ENCODE assay signal across 1 cellular context in the genomic region with DNA sequence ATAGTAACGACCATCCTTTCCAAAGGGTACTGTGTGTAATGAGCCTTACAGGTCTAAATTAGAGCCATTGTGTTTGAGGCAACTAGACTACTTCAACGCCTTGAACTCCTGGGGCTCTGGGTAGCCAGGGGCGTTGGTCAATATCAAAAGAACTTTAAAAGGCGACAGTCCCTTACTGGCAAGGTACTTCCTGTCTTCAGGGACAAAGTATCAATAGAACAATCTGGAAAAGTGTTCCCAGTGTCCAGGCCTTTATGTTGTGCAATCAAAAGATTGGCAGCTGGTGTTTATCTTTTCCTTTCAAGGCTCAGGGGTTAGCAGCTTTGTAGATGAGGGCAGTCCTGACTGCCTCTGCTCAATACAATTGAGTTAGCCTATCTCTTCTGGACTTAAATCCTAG.
TF ChIP-seq lines count a peak whose summit lies in the region.

No MANE protein-coding gene starts in this region.

TF ChIP-seq in HepG2, 621 proteins besides CTCF, POLR2A, EP300 and RAD21 (continued from another document and continues in another):
- TF ChIP-seq, protein P1, sequence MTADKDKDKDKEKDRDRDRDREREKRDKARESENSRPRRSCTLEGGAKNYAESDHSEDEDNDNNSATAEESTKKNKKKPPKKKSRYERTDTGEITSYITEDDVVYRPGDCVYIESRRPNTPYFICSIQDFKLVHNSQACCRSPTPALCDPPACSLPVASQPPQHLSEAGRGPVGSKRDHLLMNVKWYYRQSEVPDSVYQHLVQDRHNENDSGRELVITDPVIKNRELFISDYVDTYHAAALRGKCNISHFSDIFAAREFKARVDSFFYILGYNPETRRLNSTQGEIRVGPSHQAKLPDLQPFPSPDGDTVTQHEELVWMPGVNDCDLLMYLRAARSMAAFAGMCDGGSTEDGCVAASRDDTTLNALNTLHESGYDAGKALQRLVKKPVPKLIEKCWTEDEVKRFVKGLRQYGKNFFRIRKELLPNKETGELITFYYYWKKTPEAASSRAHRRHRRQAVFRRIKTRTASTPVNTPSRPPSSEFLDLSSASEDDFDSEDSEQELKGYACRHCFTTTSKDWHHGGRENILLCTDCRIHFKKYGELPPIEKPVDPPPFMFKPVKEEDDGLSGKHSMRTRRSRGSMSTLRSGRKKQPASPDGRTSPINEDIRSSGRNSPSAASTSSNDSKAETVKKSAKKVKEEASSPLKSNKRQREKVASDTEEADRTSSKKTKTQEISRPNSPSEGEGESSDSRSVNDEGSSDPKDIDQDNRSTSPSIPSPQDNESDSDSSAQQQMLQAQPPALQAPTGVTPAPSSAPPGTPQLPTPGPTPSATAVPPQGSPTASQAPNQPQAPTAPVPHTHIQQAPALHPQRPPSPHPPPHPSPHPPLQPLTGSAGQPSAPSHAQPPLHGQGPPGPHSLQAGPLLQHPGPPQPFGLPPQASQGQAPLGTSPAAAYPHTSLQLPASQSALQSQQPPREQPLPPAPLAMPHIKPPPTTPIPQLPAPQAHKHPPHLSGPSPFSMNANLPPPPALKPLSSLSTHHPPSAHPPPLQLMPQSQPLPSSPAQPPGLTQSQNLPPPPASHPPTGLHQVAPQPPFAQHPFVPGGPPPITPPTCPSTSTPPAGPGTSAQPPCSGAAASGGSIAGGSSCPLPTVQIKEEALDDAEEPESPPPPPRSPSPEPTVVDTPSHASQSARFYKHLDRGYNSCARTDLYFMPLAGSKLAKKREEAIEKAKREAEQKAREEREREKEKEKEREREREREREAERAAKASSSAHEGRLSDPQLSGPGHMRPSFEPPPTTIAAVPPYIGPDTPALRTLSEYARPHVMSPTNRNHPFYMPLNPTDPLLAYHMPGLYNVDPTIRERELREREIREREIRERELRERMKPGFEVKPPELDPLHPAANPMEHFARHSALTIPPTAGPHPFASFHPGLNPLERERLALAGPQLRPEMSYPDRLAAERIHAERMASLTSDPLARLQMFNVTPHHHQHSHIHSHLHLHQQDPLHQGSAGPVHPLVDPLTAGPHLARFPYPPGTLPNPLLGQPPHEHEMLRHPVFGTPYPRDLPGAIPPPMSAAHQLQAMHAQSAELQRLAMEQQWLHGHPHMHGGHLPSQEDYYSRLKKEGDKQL (CRISPR knock-in tag; IDR thresholded peaks at IDR 0.05; ENCODE audit: low read depth): no peak
- TF ChIP-seq, protein P2, sequence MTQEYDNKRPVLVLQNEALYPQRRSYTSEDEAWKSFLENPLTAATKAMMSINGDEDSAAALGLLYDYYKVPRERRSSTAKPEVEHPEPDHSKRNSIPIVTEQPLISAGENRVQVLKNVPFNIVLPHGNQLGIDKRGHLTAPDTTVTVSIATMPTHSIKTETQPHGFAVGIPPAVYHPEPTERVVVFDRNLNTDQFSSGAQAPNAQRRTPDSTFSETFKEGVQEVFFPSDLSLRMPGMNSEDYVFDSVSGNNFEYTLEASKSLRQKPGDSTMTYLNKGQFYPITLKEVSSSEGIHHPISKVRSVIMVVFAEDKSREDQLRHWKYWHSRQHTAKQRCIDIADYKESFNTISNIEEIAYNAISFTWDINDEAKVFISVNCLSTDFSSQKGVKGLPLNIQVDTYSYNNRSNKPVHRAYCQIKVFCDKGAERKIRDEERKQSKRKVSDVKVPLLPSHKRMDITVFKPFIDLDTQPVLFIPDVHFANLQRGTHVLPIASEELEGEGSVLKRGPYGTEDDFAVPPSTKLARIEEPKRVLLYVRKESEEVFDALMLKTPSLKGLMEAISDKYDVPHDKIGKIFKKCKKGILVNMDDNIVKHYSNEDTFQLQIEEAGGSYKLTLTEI (CRISPR knock-in tag; conservative IDR thresholded peaks at IDR 0.05): no peak
- TF ChIP-seq, protein P3, sequence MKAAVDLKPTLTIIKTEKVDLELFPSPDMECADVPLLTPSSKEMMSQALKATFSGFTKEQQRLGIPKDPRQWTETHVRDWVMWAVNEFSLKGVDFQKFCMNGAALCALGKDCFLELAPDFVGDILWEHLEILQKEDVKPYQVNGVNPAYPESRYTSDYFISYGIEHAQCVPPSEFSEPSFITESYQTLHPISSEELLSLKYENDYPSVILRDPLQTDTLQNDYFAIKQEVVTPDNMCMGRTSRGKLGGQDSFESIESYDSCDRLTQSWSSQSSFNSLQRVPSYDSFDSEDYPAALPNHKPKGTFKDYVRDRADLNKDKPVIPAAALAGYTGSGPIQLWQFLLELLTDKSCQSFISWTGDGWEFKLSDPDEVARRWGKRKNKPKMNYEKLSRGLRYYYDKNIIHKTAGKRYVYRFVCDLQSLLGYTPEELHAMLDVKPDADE (CRISPR knock-in tag; IDR thresholded peaks at IDR 0.05): no peak
- peak; percentile 70 for TF ChIP-seq SRF (IDR thresholded peaks at IDR 0.05; ENCODE audit: low read depth, low read length)
- no peak for TF ChIP-seq MIER3 (CRISPR knock-in tag; IDR thresholded peaks at IDR 0.05; ENCODE audit: borderline replicate concordance)
- TF ChIP-seq MTERF4 (CRISPR knock-in tag; IDR thresholded peaks at IDR 0.05): no peak
- no peak for TF ChIP-seq ZFP1 (CRISPR knock-in tag; IDR thresholded peaks at IDR 0.05)
- TF ChIP-seq ZNF782 (CRISPR knock-in tag; IDR thresholded peaks at IDR 0.05; ENCODE audit: borderline replicate concordance): no peak
- TF ChIP-seq TAF1 (CRISPR knock-in tag; IDR thresholded peaks at IDR 0.05): no peak
- TF ChIP-seq HOXA9 (CRISPR knock-in tag; IDR thresholded peaks at IDR 0.05; ENCODE audit: borderline replicate concordance): no peak
- TF ChIP-seq, protein P4, sequence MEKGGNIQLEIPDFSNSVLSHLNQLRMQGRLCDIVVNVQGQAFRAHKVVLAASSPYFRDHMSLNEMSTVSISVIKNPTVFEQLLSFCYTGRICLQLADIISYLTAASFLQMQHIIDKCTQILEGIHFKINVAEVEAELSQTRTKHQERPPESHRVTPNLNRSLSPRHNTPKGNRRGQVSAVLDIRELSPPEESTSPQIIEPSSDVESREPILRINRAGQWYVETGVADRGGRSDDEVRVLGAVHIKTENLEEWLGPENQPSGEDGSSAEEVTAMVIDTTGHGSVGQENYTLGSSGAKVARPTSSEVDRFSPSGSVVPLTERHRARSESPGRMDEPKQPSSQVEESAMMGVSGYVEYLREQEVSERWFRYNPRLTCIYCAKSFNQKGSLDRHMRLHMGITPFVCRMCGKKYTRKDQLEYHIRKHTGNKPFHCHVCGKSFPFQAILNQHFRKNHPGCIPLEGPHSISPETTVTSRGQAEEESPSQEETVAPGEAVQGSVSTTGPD (CRISPR knock-in tag; IDR thresholded peaks at IDR 0.05): no peak
- no peak for TF ChIP-seq ZNF639 (CRISPR knock-in tag; conservative IDR thresholded peaks at IDR 0.05)
- TF ChIP-seq POLR2AphosphoS5 (IDR thresholded peaks at IDR 0.05; ENCODE audit: low read depth, low read length): no peak
- TF ChIP-seq SRY (CRISPR knock-in tag; IDR thresholded peaks at IDR 0.05): no peak
- no peak for TF ChIP-seq ZFAT (CRISPR knock-in tag; conservative IDR thresholded peaks at IDR 0.05)
- 0 out of 2 replicates have a peak, but pooled peaks have one; percentile 29 for TF ChIP-seq HINFP (CRISPR knock-in tag; IDR thresholded peaks at IDR 0.05; ENCODE audit: low read depth)
- no peak for TF ChIP-seq ZNF207 (IDR thresholded peaks at IDR 0.05; ENCODE audit: borderline replicate concordance)
- TF ChIP-seq MNT (IDR thresholded peaks at IDR 0.05): no peak
- TF ChIP-seq, protein P5, sequence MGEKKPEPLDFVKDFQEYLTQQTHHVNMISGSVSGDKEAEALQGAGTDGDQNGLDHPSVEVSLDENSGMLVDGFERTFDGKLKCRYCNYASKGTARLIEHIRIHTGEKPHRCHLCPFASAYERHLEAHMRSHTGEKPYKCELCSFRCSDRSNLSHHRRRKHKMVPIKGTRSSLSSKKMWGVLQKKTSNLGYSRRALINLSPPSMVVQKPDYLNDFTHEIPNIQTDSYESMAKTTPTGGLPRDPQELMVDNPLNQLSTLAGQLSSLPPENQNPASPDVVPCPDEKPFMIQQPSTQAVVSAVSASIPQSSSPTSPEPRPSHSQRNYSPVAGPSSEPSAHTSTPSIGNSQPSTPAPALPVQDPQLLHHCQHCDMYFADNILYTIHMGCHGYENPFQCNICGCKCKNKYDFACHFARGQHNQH (CRISPR knock-in tag; IDR thresholded peaks at IDR 0.05): peak; percentile 54; the same call in 1 of the 2 replicates
- TF ChIP-seq ZNF678 (CRISPR knock-in tag; IDR thresholded peaks at IDR 0.05): no peak
- no peak for TF ChIP-seq PBX3 (CRISPR knock-in tag; IDR thresholded peaks at IDR 0.05; ENCODE audit: borderline replicate concordance)
- no peak for TF ChIP-seq REL (CRISPR knock-in tag; conservative IDR thresholded peaks at IDR 0.05)
- no peak; the same call in 1 of the 2 replicates for TF ChIP-seq TBX2 (CRISPR knock-in tag; IDR thresholded peaks at IDR 0.05; ENCODE audit: borderline replicate concordance)
- TF ChIP-seq, protein P6, sequence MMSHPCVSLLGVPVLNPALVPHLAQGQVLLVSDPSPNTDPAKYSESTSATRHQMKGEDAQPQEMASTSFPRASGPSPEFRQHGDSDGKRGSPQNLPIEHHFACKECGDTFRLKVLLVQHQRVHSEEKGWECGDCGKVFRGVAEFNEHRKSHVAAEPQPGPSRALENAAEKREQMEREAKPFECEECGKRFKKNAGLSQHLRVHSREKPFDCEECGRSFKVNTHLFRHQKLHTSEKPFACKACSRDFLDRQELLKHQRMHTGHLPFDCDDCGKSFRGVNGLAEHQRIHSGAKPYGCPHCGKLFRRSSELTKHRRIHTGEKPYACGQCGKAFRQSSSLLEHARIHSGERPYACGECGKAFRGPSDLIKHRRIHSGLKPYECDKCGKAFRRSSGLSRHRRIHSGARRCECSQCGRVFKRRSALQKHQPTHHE (CRISPR knock-in tag; IDR thresholded peaks at IDR 0.05; ENCODE audit: borderline replicate concordance): no peak
- no peak for TF ChIP-seq ZNF260 (CRISPR knock-in tag; IDR thresholded peaks at IDR 0.05; ENCODE audit: borderline replicate concordance, low read depth)
- no peak for TF ChIP-seq ZNF605 (CRISPR knock-in tag; IDR thresholded peaks at IDR 0.05)
- TF ChIP-seq NRL (CRISPR knock-in tag; IDR thresholded peaks at IDR 0.05; ENCODE audit: borderline replicate concordance): no peak
- TF ChIP-seq ZSCAN21 (CRISPR knock-in tag; IDR thresholded peaks at IDR 0.05; ENCODE audit: borderline replicate concordance): no peak
- TF ChIP-seq DR1 (CRISPR knock-in tag; IDR thresholded peaks at IDR 0.05): no peak
- TF ChIP-seq ZNF614 (CRISPR knock-in tag; IDR thresholded peaks at IDR 0.05; ENCODE audit: borderline replicate concordance): peak; percentile 49; the same call in 1 of the 2 replicates
- TF ChIP-seq, protein P7, sequence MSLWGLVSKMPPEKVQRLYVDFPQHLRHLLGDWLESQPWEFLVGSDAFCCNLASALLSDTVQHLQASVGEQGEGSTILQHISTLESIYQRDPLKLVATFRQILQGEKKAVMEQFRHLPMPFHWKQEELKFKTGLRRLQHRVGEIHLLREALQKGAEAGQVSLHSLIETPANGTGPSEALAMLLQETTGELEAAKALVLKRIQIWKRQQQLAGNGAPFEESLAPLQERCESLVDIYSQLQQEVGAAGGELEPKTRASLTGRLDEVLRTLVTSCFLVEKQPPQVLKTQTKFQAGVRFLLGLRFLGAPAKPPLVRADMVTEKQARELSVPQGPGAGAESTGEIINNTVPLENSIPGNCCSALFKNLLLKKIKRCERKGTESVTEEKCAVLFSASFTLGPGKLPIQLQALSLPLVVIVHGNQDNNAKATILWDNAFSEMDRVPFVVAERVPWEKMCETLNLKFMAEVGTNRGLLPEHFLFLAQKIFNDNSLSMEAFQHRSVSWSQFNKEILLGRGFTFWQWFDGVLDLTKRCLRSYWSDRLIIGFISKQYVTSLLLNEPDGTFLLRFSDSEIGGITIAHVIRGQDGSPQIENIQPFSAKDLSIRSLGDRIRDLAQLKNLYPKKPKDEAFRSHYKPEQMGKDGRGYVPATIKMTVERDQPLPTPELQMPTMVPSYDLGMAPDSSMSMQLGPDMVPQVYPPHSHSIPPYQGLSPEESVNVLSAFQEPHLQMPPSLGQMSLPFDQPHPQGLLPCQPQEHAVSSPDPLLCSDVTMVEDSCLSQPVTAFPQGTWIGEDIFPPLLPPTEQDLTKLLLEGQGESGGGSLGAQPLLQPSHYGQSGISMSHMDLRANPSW (CRISPR knock-in tag; IDR thresholded peaks at IDR 0.05; ENCODE audit: borderline replicate concordance): no peak
